1 cellular context compared by ENCODE assay signal in genomic region chr12:8226355-8226754, GRCh38.
TF ChIP-seq lines count a peak whose summit lies in the region.

No MANE protein-coding gene starts in this region.

TF ChIP-seq in H1, 55 proteins besides CTCF, POLR2A, EP300 and RAD21:
- TF ChIP-seq CHD7 (IDR thresholded peaks at IDR 0.05; ENCODE audit: insufficient replicate concordance, low read length) (no peak), YY1 (IDR thresholded peaks at IDR 0.05; ENCODE audit: low read depth, low read length) (no peak), KDM1A (IDR thresholded peaks at IDR 0.05; ENCODE audit: borderline replicate concordance, low read length) (no peak), MAX (IDR thresholded peaks at IDR 0.05) (no peak), FOSL1 (IDR thresholded peaks at IDR 0.05; ENCODE audit: insufficient read depth, low read depth, low read length) (no peak), CEBPB (IDR thresholded peaks at IDR 0.05; ENCODE audit: low read depth, low read length) (no peak), SIN3A (conservative IDR thresholded peaks at IDR 0.05 in 1 of 2, IDR thresholded peaks at IDR 0.05 in 1 of 2; ENCODE audit: low read depth in 1 of 2, low read length in 2 of 2) (no peak), TEAD4 (IDR thresholded peaks at IDR 0.05; ENCODE audit: low read depth, low read length) (no peak), BRCA1 (IDR thresholded peaks at IDR 0.05; ENCODE audit: low read depth, low read length) (no peak), BACH1 (IDR thresholded peaks at IDR 0.05; ENCODE audit: low read length) (no peak), NANOG (IDR thresholded peaks at IDR 0.05; ENCODE audit: insufficient read depth, low read depth, low read length, poor library complexity, severe bottlenecking) (no peak), CTBP2 (IDR thresholded peaks at IDR 0.05; ENCODE audit: borderline replicate concordance, insufficient read depth, insufficient read length, low read length) (no peak), KDM5A (IDR thresholded peaks at IDR 0.05; ENCODE audit: low read length) (no peak), EZH2 (IDR thresholded peaks at IDR 0.05; ENCODE audit: low read depth, low read length, severe bottlenecking) (no peak), SRF (IDR thresholded peaks at IDR 0.05; ENCODE audit: low read depth, low read length) (no peak), TAF7 (optimal IDR thresholded peaks at IDR 0.05; ENCODE audit: borderline replicate concordance, low read depth, low read length) (no peak), JUN (IDR thresholded peaks at IDR 0.05; ENCODE audit: low read depth, low read length) (no peak)
